ENCODE assay signal across 16 cellular contexts in genomic region chr9:113164536-113165300, GRCh38. TPM values are rescaled to one million over a fixed set of nuclear protein-coding genes. Genes with fewer than 3 reads are reported as not detected.
A peak's percentile ranks its signal among the peaks of the same experiment; 100 is the strongest.
DNase-seq lines count a peak whose midpoint lies in the region; ATAC-seq, FAIRE-seq and TF ChIP-seq lines count a peak whose summit lies in the region.
"Had no signal": no experiment of that assay in that cellular context is flagged by ENCODE, and none has a peak within 500 bp of the region (broad histone marks: within the 10 kb centered on the region; RNA-seq: fewer than 3 reads in every experiment).

No MANE protein-coding gene starts in this region.

- in situ Hi-C loops in GM23248 (cut with MboI) (no loop called here), K562 (cut with MboI) (no loop called here), gastrocnemius medialis (cut with MboI; ENCODE audit: low sequenced_read_pairs in 4 of 4) (no loop called here)

- no peaks in the 10 kb centered on the region for H3K79me2 ChIP-seq in GM23248 (ENCODE audit: insufficient read depth)
- H3K79me2 ChIP-seq in K562 (ENCODE audit: control insufficient read depth, insufficient read depth, low read length): no peaks in the 10 kb centered on the region

- H3K9me1 ChIP-seq in K562 (ENCODE audit: control insufficient read depth, insufficient read depth, low read length): no peaks in the 10 kb centered on the region

- TF ChIP-seq CTCF in K562 (IDR thresholded peaks at IDR 0.05 in 2 of 3, conservative IDR thresholded peaks at IDR 0.05 in 1 of 3; ENCODE audit: insufficient read depth in 2 of 3, low read depth in 1 of 3, low read length in 3 of 3) (no peak), left ventricle myocardium inferior (IDR thresholded peaks at IDR 0.05; ENCODE audit: borderline replicate concordance) (no peak), gastrocnemius medialis (IDR thresholded peaks at IDR 0.05 in 4 of 5, conservative IDR thresholded peaks at IDR 0.05 in 1 of 5) (no peak), GM10248 (IDR thresholded peaks at IDR 0.05; ENCODE audit: control extremely low read depth, extremely low read depth, low read depth, missing control alignments) (no peak)

- peaks cover 44% of the 10 kb centered on the region; the same call in 1 of the 2 replicates for H3K36me3 ChIP-seq in GM23248 (ENCODE audit: low read depth)
- peaks cover 87% of the 10 kb centered on the region for H3K36me3 ChIP-seq in K562 (ENCODE audit: control insufficient read depth, insufficient read depth, low read length)
- H3K36me3 ChIP-seq in left ventricle myocardium inferior: peaks cover 79% of the 10 kb centered on the region
- H3K36me3 ChIP-seq in gastrocnemius medialis: peaks cover 0 to 83% of the 10 kb centered on the region in 2 donors

- H3K4me1 ChIP-seq in GM23248 (ENCODE audit: insufficient read depth) (peaks cover 15% of the 10 kb centered on the region), K562 (replicated peaks in 1 of 2; ENCODE audit: control insufficient read depth in 2 of 2, insufficient read depth in 2 of 2, low read length in 2 of 2) (no peaks in the 10 kb centered on the region), left ventricle myocardium inferior (peaks cover 46% of the 10 kb centered on the region), gastrocnemius medialis (peaks cover 0 to 17% of the 10 kb centered on the region in 2 donors)

- H3K4me2 ChIP-seq in GM23248 (ENCODE audit: unreplicated experiment): no peak overlapping the region
- no peak overlapping the region for H3K4me2 ChIP-seq in K562 (ENCODE audit: insufficient read depth, low read length)

- 56 to 62% methylated on average over 4 of the region's 4 CpGs for WGBS in GM23248 (ENCODE audit: low coverage in 1 of 2, low lambda C conversion rate in 2 of 2, missing lambda C conversion rate in 2 of 2), 2 experiments
- WGBS in K562 (ENCODE audit: insufficient coverage, low coverage, missing lambda C conversion rate): 57% methylated on average over 4 of the region's 4 CpGs

- no peak; the same call in 2 of the 3 replicates for ATAC-seq in K562
- peak; percentile 93 for ATAC-seq in gastrocnemius medialis

- CTCF ChIA-PET in K562 (lab: Yijun Ruan, JAX; ENCODE audit: low intra/inter-chr PET ratio): no interaction called here
- CTCF ChIA-PET in GM10248 (lab: Yijun Ruan, JAX): interaction anchor here (1.6 kb wide), 1 partner anchor 9 kb away, joined by 7 read pairs; no protein-coding TSS in a partner anchor

- DNase-seq in GM23248: peak; percentile 76
- DNase-seq in K562 (ENCODE audit: extremely low read depth in 1 of 4, low spot score in 3 of 4): peak in 1 of 4 experiments; percentile 24
- DNase-seq in left ventricle myocardium inferior: peak; percentile 65
- DNase-seq in gastrocnemius medialis: peak; percentile 55 to 78
- DNase-seq in posterior vena cava (ENCODE audit: low spot score): no peak
- DNase-seq in GM10248 (ENCODE audit: extremely low spot score): no peak
- DNase-seq in iPS-NIHi7 (ENCODE audit: extremely low spot score): no peak
- DNase-seq in cortex of kidney (lab: John Stamatoyannopoulos, UW): no peak
- DNase-seq: activated naive CD8-positive, alpha-beta T cell treated with anti-CD3 and anti-CD28 coated beads for 36 hours; COR-L47; HCEC 1CT; islet precursor cell; KBM-7; OCI-M1; stimulated activated naive CD4-positive, alpha-beta T cell treated with Interleukin-2 at 50 U/mL for 16 hours had no signal

- intact Hi-C loops in K562 (cut with micrococcal nuclease): no loop called here
- intact Hi-C loops in left ventricle myocardium inferior (cut with micrococcal nuclease): no loop called here
- intact Hi-C loops in gastrocnemius medialis (cut with DNase I; ENCODE audit: low total_unique reads): no loop called here
- intact Hi-C loops in posterior vena cava (cut with DNase I): loop anchor here in 1 of 2 donors (5.0 kb wide), 1 partner anchor 188 kb away; no protein-coding TSS in a partner anchor

- no peak for TF ChIP-seq EP300 in K562 (IDR thresholded peaks at IDR 0.05; ENCODE audit: low read length)

- FAIRE-seq in K562 (lab: Jason Lieb, UNC): peak; percentile 15
- FAIRE-seq: GM19239 had no signal

- H4K20me1 ChIP-seq in GM23248 (ENCODE audit: insufficient read depth): no peaks in the 10 kb centered on the region
- no peaks in the 10 kb centered on the region for H4K20me1 ChIP-seq in K562 (replicated peaks; ENCODE audit: control insufficient read depth, insufficient read depth, low read length)

- TF ChIP-seq POLR2A in K562 (conservative IDR thresholded peaks at IDR 0.05) (no peak), gastrocnemius medialis (IDR thresholded peaks at IDR 0.05) (no peak)

- no TSS peak for BruUV-seq in K562 (replicated peaks; lab: Mats Ljungman, UMichigan)

- POLR2A ChIA-PET in K562 (lab: Yijun Ruan, JAX) (interaction anchor here (0.7 kb wide), 1 partner anchor 9 kb away, joined by 3 read pairs; no protein-coding TSS in a partner anchor), GM10248 (lab: Yijun Ruan, JAX) (no interaction called here)

- H3K4me3 ChIP-seq in GM23248 (no peak overlapping the region), K562 (no peak overlapping the region), left ventricle myocardium inferior (no peak overlapping the region), gastrocnemius medialis (no peak overlapping the region)

- H3K9ac ChIP-seq in GM23248: no peak overlapping the region
- H3K9ac ChIP-seq in K562 (ENCODE audit: insufficient read depth in 1 of 2, low read depth in 2 of 2, low read length in 2 of 2): no peak overlapping the region

- H3K9me3 ChIP-seq in GM23248 (ENCODE audit: low read depth) (no peaks in the 10 kb centered on the region), K562 (replicated peaks; ENCODE audit: control insufficient read depth, insufficient read depth, low read depth, low read length) (no peaks in the 10 kb centered on the region), left ventricle myocardium inferior (replicated peaks) (no peaks in the 10 kb centered on the region), gastrocnemius medialis (no peaks in the 10 kb centered on the region)

- H3K9me2 ChIP-seq in GM23248 (ENCODE audit: insufficient read depth): no peaks in the 10 kb centered on the region

- H2AFZ ChIP-seq in GM23248 (no peak overlapping the region), K562 (ENCODE audit: low read depth, low read length) (no peak overlapping the region)

- H3K27me3 ChIP-seq in GM23248 (replicated peaks; ENCODE audit: insufficient read depth) (no peaks in the 10 kb centered on the region), K562 (ENCODE audit: control insufficient read depth in 2 of 2, insufficient read depth in 2 of 2, low read length in 2 of 2) (no peaks in the 10 kb centered on the region), left ventricle myocardium inferior (ENCODE audit: low read depth) (no peaks in the 10 kb centered on the region), gastrocnemius medialis (no peaks in the 10 kb centered on the region)

- peaks cover 16% of the 10 kb centered on the region for H3F3A ChIP-seq in GM23248 (ENCODE audit: insufficient read depth)

- TF ChIP-seq RAD21 in K562 (CRISPR knock-in tag; conservative IDR thresholded peaks at IDR 0.05 in 1 of 2, IDR thresholded peaks at IDR 0.05 in 1 of 2): no peak

- peak overlapping the region; percentile 12; the same call in 1 of the 2 replicates for H3K27ac ChIP-seq in GM23248
- H3K27ac ChIP-seq in K562 (ENCODE audit: extremely low read depth, low read depth, low read length): no peak overlapping the region
- peak overlapping the region; percentile 56 for H3K27ac ChIP-seq in left ventricle myocardium inferior (replicated peaks)
- peak overlapping the region; percentile 14 to 73 (median 34) for H3K27ac ChIP-seq in gastrocnemius medialis

RNA-seq across cellular contexts. Expression of gene SLC31A2, which starts 13.9 kb away (rescaled TPM):
- 11.1 and 20.8 TPM in 2 replicates for total RNA-seq in GM23248 (2014; rRNA removed; shearing (Covaris generic))
- polyA plus RNA-seq in GM23248 (2016; fragmentation: Nextera tagmentation; extraction: Ambion mirVana) (15.0 and 17.0 TPM in 2 replicates), K562 (2011; rRNA removed) (2.8 and 4.3 TPM in 2 replicates), K562 (2014; fragmentation: Illumina TruSeq; extraction: Trizol) (2.3 and 2.5 TPM in 2 replicates), K562 (2014; fragmentation: Nextera tagmentation; extraction: Ambion mirVana) (1 to 10 TPM; 1.5 to 2.2 TPM), K562 (2014; rRNA removed) (2.2 and 3.6 TPM in 2 replicates)
- 5.2 and 7.8 TPM in 2 replicates for total RNA-seq in K562 (2011; cell fraction: chromatin; rRNA removed; ENCODE audit: low replicate concordance)
- 7.8 and 9.8 TPM in 2 replicates for total RNA-seq in K562 (2011; cell fraction: nucleolus; rRNA removed)
- 5.3 and 11.9 TPM in 2 replicates for total RNA-seq in K562 (2011; cell fraction: nucleoplasm; rRNA removed)
- total RNA-seq in K562 (2014; rRNA removed) (1.5 and 2.0 TPM in 2 replicates), K562 (2014; rRNA removed; fragmentation: Illumina TruSeq; extraction: Trizol) (2.5 and 2.7 TPM in 2 replicates), K562 (2015; rRNA removed; fragmentation: Illumina TruSeq; extraction: Trizol) (2.6 and 3.5 TPM in 2 replicates), K562 (2021) (2.2 and 2.3 TPM in 2 replicates), left ventricle myocardium inferior (10.7 TPM), gastrocnemius medialis (10 to 100 TPM; 17.5 to 29.6 (median 23.9) TPM), posterior vena cava (10 to 100 TPM in 1 of 2 donors, 1 to 10 TPM in 1; 9.7 to 13.6 TPM)
- polyA plus RNA-seq in K562 (2011; cell fraction: cytosol; rRNA removed): 3.8 and 6.4 TPM in 2 replicates
- polyA plus RNA-seq in K562 (2011; cell fraction: nucleus; rRNA removed): 3.0 and 4.7 TPM in 2 replicates
- 2.1 and 2.4 TPM in 2 replicates for polyA plus RNA-seq in K562 (2012)
- 2.9 and 4.3 TPM in 2 replicates for polyA minus RNA-seq in K562 (2011; rRNA and poly(A)+ RNA removed)
- 0.57 TPM in 1 of 2 replicates, not detected in the other for polyA minus RNA-seq in K562 (2011; cell fraction: cytosol; rRNA and poly(A)+ RNA removed)
- 4.6 and 5.8 TPM in 2 replicates for polyA minus RNA-seq in K562 (2011; cell fraction: nucleus; rRNA and poly(A)+ RNA removed)

RNA-seq across cellular contexts. Expression of gene FKBP15, which starts 56.4 kb away (rescaled TPM):
- total RNA-seq in GM23248 (2014; rRNA removed; shearing (Covaris generic)): 23.1 and 26.1 TPM in 2 replicates
- 17.8 and 18.6 TPM in 2 replicates for polyA plus RNA-seq in GM23248 (2016; fragmentation: Nextera tagmentation; extraction: Ambion mirVana)
- total RNA-seq in K562 (2011; cell fraction: chromatin; rRNA removed; ENCODE audit: low replicate concordance): 86.3 and 101 TPM in 2 replicates
- total RNA-seq in K562 (2011; cell fraction: nucleolus; rRNA removed): 43.7 and 47.4 TPM in 2 replicates
- total RNA-seq in K562 (2011; cell fraction: nucleoplasm; rRNA removed): 73.0 and 105 TPM in 2 replicates
- 15.2 and 18.3 TPM in 2 replicates for total RNA-seq in K562 (2014; rRNA removed)
- 16.3 and 18.1 TPM in 2 replicates for total RNA-seq in K562 (2014; rRNA removed; fragmentation: Illumina TruSeq; extraction: Trizol)
- 20.1 and 21.6 TPM in 2 replicates for total RNA-seq in K562 (2015; rRNA removed; fragmentation: Illumina TruSeq; extraction: Trizol)
- 17.9 and 18.9 TPM in 2 replicates for total RNA-seq in K562 (2021)
- polyA plus RNA-seq in K562 (2011; rRNA removed): 38.0 and 45.2 TPM in 2 replicates
- polyA plus RNA-seq in K562 (2011; cell fraction: cytosol; rRNA removed): 23.5 and 35.7 TPM in 2 replicates
- 119 and 124 TPM in 2 replicates for polyA plus RNA-seq in K562 (2011; cell fraction: nucleus; rRNA removed)
- 15.5 and 15.7 TPM in 2 replicates for polyA plus RNA-seq in K562 (2012)
- polyA plus RNA-seq in K562 (2014; fragmentation: Illumina TruSeq; extraction: Trizol): 19.5 and 23.2 TPM in 2 replicates
- polyA plus RNA-seq in K562 (2014; fragmentation: Nextera tagmentation; extraction: Ambion mirVana): 10 to 100 TPM in 1 of 2 experiments, 1 to 10 TPM in 1; 8.7 to 15.3 TPM
- 17.9 and 18.9 TPM in 2 replicates for polyA plus RNA-seq in K562 (2014; rRNA removed)
- polyA minus RNA-seq in K562 (2011; rRNA and poly(A)+ RNA removed): 63.8 and 69.0 TPM in 2 replicates
- 13.3 and 21.6 TPM in 2 replicates for polyA minus RNA-seq in K562 (2011; cell fraction: cytosol; rRNA and poly(A)+ RNA removed)
- 63.8 and 108 TPM in 2 replicates for polyA minus RNA-seq in K562 (2011; cell fraction: nucleus; rRNA and poly(A)+ RNA removed)
- total RNA-seq in left ventricle myocardium inferior: 19.0 TPM
- total RNA-seq in gastrocnemius medialis: 10 to 100 TPM; 13.3 to 17.5 (median 14.5) TPM
- total RNA-seq in posterior vena cava: 10 to 100 TPM; 25.5 to 29.7 TPM

RNA-seq across cellular contexts. Expression of gene SLC31A1, which starts 56.6 kb away (rescaled TPM):
- 33.6 and 35.8 TPM in 2 replicates for total RNA-seq in GM23248 (2014; rRNA removed; shearing (Covaris generic))
- polyA plus RNA-seq in GM23248 (2016; fragmentation: Nextera tagmentation; extraction: Ambion mirVana) (36.4 and 37.1 TPM in 2 replicates), K562 (2011; rRNA removed) (39.3 and 40.7 TPM in 2 replicates), K562 (2014; fragmentation: Illumina TruSeq; extraction: Trizol) (32.0 and 34.6 TPM in 2 replicates), K562 (2014; fragmentation: Nextera tagmentation; extraction: Ambion mirVana) (10 to 100 TPM; 21.7 to 30.7 TPM), K562 (2014; rRNA removed) (19.7 and 25.4 TPM in 2 replicates)
- 27.5 and 46.2 TPM in 2 replicates for total RNA-seq in K562 (2011; cell fraction: chromatin; rRNA removed; ENCODE audit: low replicate concordance)
- total RNA-seq in K562 (2011; cell fraction: nucleolus; rRNA removed): 29.9 and 34.7 TPM in 2 replicates
- total RNA-seq in K562 (2011; cell fraction: nucleoplasm; rRNA removed): 63.7 and 98.0 TPM in 2 replicates
- total RNA-seq in K562 (2014; rRNA removed) (15.4 and 17.2 TPM in 2 replicates), K562 (2014; rRNA removed; fragmentation: Illumina TruSeq; extraction: Trizol) (28.6 and 29.9 TPM in 2 replicates), K562 (2015; rRNA removed; fragmentation: Illumina TruSeq; extraction: Trizol) (17.3 and 19.7 TPM in 2 replicates), K562 (2021) (25.8 and 25.9 TPM in 2 replicates), left ventricle myocardium inferior (12.6 TPM), gastrocnemius medialis (1 to 10 TPM; 2.9 to 5.6 (median 4.3) TPM), posterior vena cava (10 to 100 TPM; 15.0 to 15.2 TPM)
- polyA plus RNA-seq in K562 (2011; cell fraction: cytosol; rRNA removed): 23.0 and 45.3 TPM in 2 replicates
- polyA plus RNA-seq in K562 (2011; cell fraction: nucleus; rRNA removed): 5.1 and 7.0 TPM in 2 replicates
- polyA plus RNA-seq in K562 (2012): 28.0 and 65.7 TPM in 2 replicates
- 41.4 and 42.7 TPM in 2 replicates for polyA minus RNA-seq in K562 (2011; rRNA and poly(A)+ RNA removed)
- 14.0 and 17.5 TPM in 2 replicates for polyA minus RNA-seq in K562 (2011; cell fraction: cytosol; rRNA and poly(A)+ RNA removed)
- 7.4 and 12.8 TPM in 2 replicates for polyA minus RNA-seq in K562 (2011; cell fraction: nucleus; rRNA and poly(A)+ RNA removed)

Comparison
In these comparisons a context has a peak if more than half of its experiments do, and no peak if none do; other contexts are left out.
1. DNase-seq: peak in GM23248 (single experiment), left ventricle myocardium inferior (single experiment) and gastrocnemius medialis (2 of 2); none in posterior vena cava (single experiment), GM10248 (single experiment), iPS-NIHi7 (single experiment) and cortex of kidney (single experiment).